1 cellular context compared by ENCODE assay signal in genomic region chr17:63820963-63821561, GRCh38.
TF ChIP-seq lines count a peak whose summit lies in the region.

No MANE protein-coding gene starts in this region.

TF ChIP-seq in GM12878, 131 proteins besides CTCF, POLR2A, EP300 and RAD21:
- TF ChIP-seq EZH2 (IDR thresholded peaks at IDR 0.05; ENCODE audit: borderline replicate concordance, control insufficient read depth, low read depth, low read length), result no peak
- TF ChIP-seq POLR2AphosphoS5 (IDR thresholded peaks at IDR 0.05; ENCODE audit: low read length), result peak; percentile 56
